ENCODE assay signal across 13 cellular contexts in genomic region chr20:45863543-45864470, GRCh38.
"Had no signal": no experiment of that assay in that cellular context is flagged by ENCODE, and none has a peak within 500 bp of the region (broad histone marks: within the 10 kb centered on the region; RNA-seq: fewer than 3 reads in every experiment).

No MANE protein-coding gene starts in this region.

- H3K36me3 ChIP-seq: cardiac muscle cell, pancreas, stomach, thoracic aorta had no signal

- DNase-seq: activated B cell treated with CpG ODN at 0.5 μM for 24 hours; activated CD4-positive, alpha-beta T cell treated with anti-CD3 and anti-CD28 coated beads, Interleukin-2, amount 10 ng/mL, durations not matched to agents 24 days and 14 days; activated naive CD4-positive, alpha-beta T cell treated with anti-CD3 and anti-CD28 coated beads for 36 hours; foreskin melanocyte; heart right ventricle; pancreas; stimulated activated CD4-positive, alpha-beta T cell treated with anti-CD3 and anti-CD28 coated beads, Interleukin-4, amount 100 ng/mL, for 4 hours; stomach had no signal

- H3K4me3 ChIP-seq: cardiac muscle cell, heart right ventricle, pancreas, stomach, thoracic aorta had no signal

- H3K9me3 Mint-ChIP-seq: activated B cell treated with CpG ODN at 0.5 μM for 24 hours; activated CD4-positive, alpha-beta T cell treated with anti-CD3 and anti-CD28 coated beads, Interleukin-2, amount 10 ng/mL, durations not matched to agents 24 days and 14 days; activated naive CD4-positive, alpha-beta T cell treated with anti-CD3 and anti-CD28 coated beads for 36 hours; neural crest cell had no signal

- H3K27me3 Mint-ChIP-seq: activated B cell treated with CpG ODN at 0.5 μM for 24 hours; activated CD4-positive, alpha-beta T cell treated with anti-CD3 and anti-CD28 coated beads, Interleukin-2, amount 10 ng/mL, durations not matched to agents 24 days and 14 days had no signal

- H3K27me3 ChIP-seq: cardiac muscle cell, heart right ventricle, pancreas, stomach had no signal

- H3K27ac Mint-ChIP-seq: activated B cell treated with CpG ODN at 0.5 μM for 24 hours; activated CD4-positive, alpha-beta T cell treated with anti-CD3 and anti-CD28 coated beads, Interleukin-2, amount 10 ng/mL, durations not matched to agents 24 days and 14 days; activated naive CD4-positive, alpha-beta T cell treated with anti-CD3 and anti-CD28 coated beads for 36 hours had no signal

- H3K27ac ChIP-seq: cardiac muscle cell, heart right ventricle, pancreas, stomach, thoracic aorta had no signal

- FAIRE-seq: endothelial cell of umbilical vein, kidney, pancreas had no signal

- H3K4me3 Mint-ChIP-seq: activated B cell treated with CpG ODN at 0.5 μM for 24 hours; activated CD4-positive, alpha-beta T cell treated with anti-CD3 and anti-CD28 coated beads, Interleukin-2, amount 10 ng/mL, durations not matched to agents 24 days and 14 days; activated naive CD4-positive, alpha-beta T cell treated with anti-CD3 and anti-CD28 coated beads for 36 hours; neural crest cell had no signal

- ATAC-seq: heart right ventricle, pancreas had no signal

- H3K4me1 ChIP-seq: pancreas had no signal

- H3K9me3 ChIP-seq: heart right ventricle, pancreas, stomach, thoracic aorta had no signal
